Comparison of ENCODE assay signal across 31 cellular contexts in the genomic region with DNA sequence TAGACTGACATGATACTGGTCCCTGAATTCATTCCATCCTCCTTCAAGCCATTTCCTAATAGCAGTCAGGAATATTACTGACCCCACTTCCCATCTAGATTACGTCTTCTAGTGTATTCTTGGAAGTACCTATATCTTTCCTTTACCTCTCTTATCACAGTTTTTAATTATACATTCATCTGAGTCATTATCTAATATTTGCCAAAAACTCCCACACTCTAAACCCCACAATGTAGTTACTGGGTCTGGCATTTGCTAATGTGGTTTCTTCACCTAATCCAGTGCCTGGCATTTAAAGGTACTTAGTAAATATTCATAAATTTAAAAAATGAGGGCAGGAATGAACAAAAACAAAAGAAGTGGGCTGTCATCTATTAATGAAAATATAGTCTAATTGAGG.
"Had no signal": no experiment of that assay in that cellular context is flagged by ENCODE, and none has a peak within 500 bp of the region (broad histone marks: within the 10 kb centered on the region; RNA-seq: fewer than 3 reads in every experiment).

No MANE protein-coding gene starts in this region.

- H3K27me3 ChIP-seq: brain microvascular endothelial cell, cardiac muscle cell, dorsolateral prefrontal cortex, esophagus muscularis mucosa, gastroesophageal sphincter, heart right ventricle had no signal

- H3K4me3 ChIP-seq: cardiac muscle cell, coronary artery, dorsolateral prefrontal cortex, esophagus muscularis mucosa, gastroesophageal sphincter, heart right ventricle had no signal

- ATAC-seq: activated CD4-positive, CD25-positive, alpha-beta regulatory T cell treated with anti-CD3 and anti-CD28 coated beads, Interleukin-2, amount 50 U/mL, for 24 hours; activated CD8-positive, alpha-beta T cell treated with anti-CD3 and anti-CD28 coated beads for 36 hours; activated T-cell treated with anti-CD3 and anti-CD28 coated beads, Interleukin-2, amount 50 U/mL, for 4 hours; activated T-helper 17 cell treated with anti-CD3 and anti-CD28 coated beads, Interleukin-2, amount 50 U/mL, for 72 hours; gastroesophageal sphincter; heart right ventricle; T-helper 17 cell had no signal

- H3K4me1 ChIP-seq: esophagus muscularis mucosa, gastroesophageal sphincter, heart right ventricle had no signal

- H3K9me3 ChIP-seq: esophagus muscularis mucosa, gastroesophageal sphincter, heart right ventricle had no signal

- H3K27ac ChIP-seq: brain microvascular endothelial cell, cardiac muscle cell, coronary artery, dorsolateral prefrontal cortex, esophagus muscularis mucosa, gastroesophageal sphincter, heart right ventricle, WERI-Rb-1 had no signal

- DNase-seq: activated B cell treated with CpG ODN at 0.5 μM for 24 hours; activated CD4-positive, alpha-beta T cell treated with anti-CD3 and anti-CD28 coated beads for 48 hours; activated CD4-positive, alpha-beta T cell treated with anti-CD3 and anti-CD28 coated beads, Interleukin-2, amount 50 U/mL, for 1 hour; activated CD4-positive, alpha-beta T cell treated with anti-CD3 and anti-CD28 coated beads, Interleukin-2, amount 50 U/mL, for 48 hours; activated CD8-positive, alpha-beta memory T cell treated with anti-CD3 and anti-CD28 coated beads for 24 hours; activated CD8-positive, alpha-beta T cell treated with anti-CD3 and anti-CD28 coated beads for 36 hours; activated effector memory CD4-positive, alpha-beta T cell treated with Interleukin-2 at 50 U/mL for 16 hours; activated gamma-delta T cell treated with Interleukin-2 at 50 U/mL for 16 hours; activated naive CD4-positive, alpha-beta T cell treated with anti-CD3 and anti-CD28 coated beads, Interleukin-2, amount 50 U/mL, for 16 hours; activated naive CD4-positive, alpha-beta T cell treated with Interleukin-2 at 50 U/mL for 16 hours; activated T-cell treated with anti-CD3 and anti-CD28 coated beads, Interleukin-2, amount 50 U/mL, for 4 hours; amygdala; aorta; central memory CD4-positive, alpha-beta T cell; cerebellar nuclear complex; dorsolateral prefrontal cortex; effector memory CD4-positive, alpha-beta T cell; endodermal cell; foreskin melanocyte; heart right ventricle; T-helper 1 cell; T-helper 17 cell; T1000; WERI-Rb-1 had no signal

- H3K36me3 ChIP-seq: brain microvascular endothelial cell, cardiac muscle cell, esophagus muscularis mucosa, gastroesophageal sphincter, heart right ventricle, WERI-Rb-1 had no signal
